ENCODE assay signal across 8 cellular contexts in the genomic region with DNA sequence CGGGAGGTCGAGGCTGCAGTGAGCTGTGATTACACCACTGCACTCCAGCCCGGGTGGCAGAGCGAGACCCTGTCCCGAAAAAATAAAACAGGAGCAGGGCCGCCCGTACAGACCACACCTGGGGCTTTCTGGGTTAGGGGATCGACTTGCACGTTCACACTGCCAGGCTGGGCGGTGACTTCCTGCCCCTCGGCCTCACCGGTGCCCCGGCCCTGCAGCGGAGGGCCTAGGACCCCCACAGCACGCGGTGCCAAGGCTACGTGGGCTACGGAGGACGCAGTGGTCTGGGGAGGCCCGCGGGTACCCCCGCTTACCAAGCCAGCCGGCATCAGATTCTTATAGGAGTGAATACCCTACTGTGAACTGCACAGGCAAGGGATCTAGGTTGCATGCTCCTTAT.
"Had no signal": no experiment of that assay in that cellular context is flagged by ENCODE, and none has a peak within 500 bp of the region (broad histone marks: within the 10 kb centered on the region; RNA-seq: fewer than 3 reads in every experiment).

No MANE protein-coding gene starts in this region.

- H3K4me1 ChIP-seq: HAP-1 had no signal

- H3K9me3 ChIP-seq: HAP-1 had no signal

- FAIRE-seq: HepG2 had no signal

- H3K36me3 ChIP-seq: HAP-1 had no signal

- DNase-seq: GM23248, GOT3, H7, HFFc6 had no signal

- ATAC-seq: HCT116, HepG2 had no signal

- H3K9ac ChIP-seq: GM23248 had no signal

- H3K4me3 ChIP-seq: GM23248, HAP-1 had no signal

- H3K27ac ChIP-seq: GM23248, HL-60 had no signal
